Comparison of ENCODE assay signal across 9 cellular contexts in genomic region chr12:68180792-68181744, GRCh38. TPM values are rescaled to one million over a fixed set of nuclear protein-coding genes. Genes with fewer than 3 reads are reported as not detected.
A peak's percentile ranks its signal among the peaks of the same experiment; 100 is the strongest.
DNase-seq lines count a peak whose midpoint lies in the region; ATAC-seq and TF ChIP-seq lines count a peak whose summit lies in the region.
"Had no signal": no experiment of that assay in that cellular context is flagged by ENCODE, and none has a peak within 500 bp of the region (broad histone marks: within the 10 kb centered on the region; RNA-seq: fewer than 3 reads in every experiment).

No MANE protein-coding gene starts in this region.

- TF ChIP-seq CTCF in right lobe of liver (IDR thresholded peaks at IDR 0.05), result no peak

- ATAC-seq in GM21825 (IDR thresholded peaks at IDR 0.05; ENCODE audit: unreplicated experiment) (peak; percentile 77), right lobe of liver (no peak), GM19324 (IDR thresholded peaks at IDR 0.05; ENCODE audit: low FRiP score, unreplicated experiment) (no peak), HG03095 (IDR thresholded peaks at IDR 0.05; ENCODE audit: unreplicated experiment) (no peak)

- DNase-seq in Daoy (ENCODE audit: low read depth), result peak; percentile 13
- peak; percentile 56 for DNase-seq in glomerular visceral epithelial cell (ENCODE audit: extremely low spot score)
- DNase-seq in NCI-H1436 (lab: John Stamatoyannopoulos, UW), result no peak
- no peak for DNase-seq in right lobe of liver
- DNase-seq: erythroblast had no signal

- no peaks in the 10 kb centered on the region for H3K4me1 ChIP-seq in right lobe of liver

- H3K4me1 Mint-ChIP-seq in T-helper 1 cell treated with Interleukin-12 subunit alpha and Interleukin-12 subunit beta and Interleukin-4 antibody, amounts not matched to agents 30 μg/mL and 1 μg/mL, for 36 hours (ENCODE audit: low read depth), result peaks cover 63% of the 10 kb centered on the region

- H3K4me3 Mint-ChIP-seq in T-helper 1 cell treated with Interleukin-12 subunit alpha and Interleukin-12 subunit beta and Interleukin-4 antibody, amounts not matched to agents 30 μg/mL and 1 μg/mL, for 36 hours, result peak overlapping the region; percentile 41

- no peaks in the 10 kb centered on the region for H3K36me3 ChIP-seq in right lobe of liver

- no peak overlapping the region for H3K27ac ChIP-seq in right lobe of liver

- no peaks in the 10 kb centered on the region for H3K27me3 ChIP-seq in right lobe of liver

- peaks cover 7% of the 10 kb centered on the region for H3K9me3 Mint-ChIP-seq in T-helper 1 cell treated with Interleukin-12 subunit alpha and Interleukin-12 subunit beta and Interleukin-4 antibody, amounts not matched to agents 30 μg/mL and 1 μg/mL, for 36 hours

- H3K9me3 ChIP-seq in right lobe of liver, result no peaks in the 10 kb centered on the region

- TF ChIP-seq POLR2A in right lobe of liver (IDR thresholded peaks at IDR 0.05), result no peak

- H3K36me3 Mint-ChIP-seq in T-helper 1 cell treated with Interleukin-12 subunit alpha and Interleukin-12 subunit beta and Interleukin-4 antibody, amounts not matched to agents 30 μg/mL and 1 μg/mL, for 36 hours (ENCODE audit: low read depth), result peaks cover 7% of the 10 kb centered on the region

- 43% methylated on average over 3 of the region's 3 CpGs for WGBS in right lobe of liver (ENCODE audit: insufficient coverage, low coverage, low lambda C conversion rate, missing lambda C conversion rate)

- intact Hi-C loops in right lobe of liver (cut with DNase I), result no loop called here

- no peaks in the 10 kb centered on the region for H3K27me3 Mint-ChIP-seq in T-helper 1 cell treated with Interleukin-12 subunit alpha and Interleukin-12 subunit beta and Interleukin-4 antibody, amounts not matched to agents 30 μg/mL and 1 μg/mL, for 36 hours (ENCODE audit: low read depth)

- no peak overlapping the region for H3K4me3 ChIP-seq in right lobe of liver

- peak overlapping the region; percentile 89 for H3K27ac Mint-ChIP-seq in T-helper 1 cell treated with Interleukin-12 subunit alpha and Interleukin-12 subunit beta and Interleukin-4 antibody, amounts not matched to agents 30 μg/mL and 1 μg/mL, for 36 hours

RNA-seq across cellular contexts. Expression of gene IFNG, which starts 21.5 kb away (rescaled TPM):
- not detected in 2 replicates for total RNA-seq in Daoy (2014; rRNA removed; shearing (Covaris generic))
- total RNA-seq in right lobe of liver, result under 1 TPM in 1 of 6 experiments, not detected in 5; 0.18 TPM

RNA-seq across cellular contexts. Expression of gene IL26, which starts 44.5 kb away (rescaled TPM):
- not detected in 2 replicates for total RNA-seq in Daoy (2014; rRNA removed; shearing (Covaris generic))
- total RNA-seq in right lobe of liver, result not detected

Comparison
In these comparisons a context has a peak if more than half of its experiments do, and no peak if none do; other contexts are left out.
1. DNase-seq: peak in Daoy (single experiment) and glomerular visceral epithelial cell (single experiment); none in NCI-H1436 (single experiment) and right lobe of liver (0 of 3).